ENCODE assay signal across 10 cellular contexts in the genomic region with DNA sequence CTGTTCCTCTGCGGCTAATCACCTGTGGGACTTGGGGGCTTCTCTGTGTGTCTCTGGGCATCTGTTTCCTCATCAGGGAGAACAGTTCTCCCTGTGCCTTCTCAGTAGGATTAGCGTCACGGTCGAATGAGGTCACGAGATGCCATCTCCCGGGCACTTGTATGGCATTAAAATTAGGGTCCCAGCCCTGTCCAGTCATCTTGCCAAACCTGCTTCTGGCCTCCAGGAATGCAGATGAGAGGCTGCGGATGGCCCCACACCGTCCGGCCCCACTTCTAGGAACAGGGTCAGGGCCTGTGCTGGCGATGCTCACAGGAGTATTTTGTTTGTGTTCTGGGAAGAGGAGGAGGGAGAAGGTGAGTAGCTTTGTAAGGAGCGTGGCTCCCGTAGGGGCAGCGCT. TPM values are rescaled to one million over a fixed set of nuclear protein-coding genes. Genes with fewer than 3 reads are reported as not detected.
DNase-seq lines count a peak whose midpoint lies in the region; ATAC-seq and TF ChIP-seq lines count a peak whose summit lies in the region.
"Had no signal": no experiment of that assay in that cellular context is flagged by ENCODE, and none has a peak within 500 bp of the region (broad histone marks: within the 10 kb centered on the region; RNA-seq: fewer than 3 reads in every experiment).

No MANE protein-coding gene starts in this region.

- H3K79me1 ChIP-seq in IMR-90 (ENCODE audit: low read depth in 1 of 2, low read length in 2 of 2): peaks cover 4 to 12% of the 10 kb centered on the region in 2 experiments; a peak in 2 of 4 replicates

- H3K56ac ChIP-seq in IMR-90 (ENCODE audit: extremely low read depth, insufficient read depth, low read length): no peak overlapping the region

- TF ChIP-seq RAD21 in IMR-90 (IDR thresholded peaks at IDR 0.05; ENCODE audit: low read length): no peak

- H3K27me3 ChIP-seq in ACC112 (ENCODE audit: insufficient read depth, low read length) (no peaks in the 10 kb centered on the region), IMR-90 (ENCODE audit: control insufficient read depth, insufficient read depth, low read length) (no peaks in the 10 kb centered on the region), BE2C (no peaks in the 10 kb centered on the region)

- peak overlapping the region; percentile 55; the same call in 1 of the 2 replicates for H4K91ac ChIP-seq in IMR-90 (ENCODE audit: insufficient read depth, low read depth, low read length)

- peak overlapping the region; percentile 74 for H3K27ac Mint-ChIP-seq in dendritic cell treated with granulocyte-macrophage colony-stimulating factor and Interleukin-4, amounts not matched to agents 40 ng/mL and 50 ng/mL, for 4 days
- peak overlapping the region in 7 of 10 donors; percentile 60 to 93 (median 92) for H3K27ac Mint-ChIP-seq in naive thymus-derived CD8-positive, alpha-beta T cell

- WGBS in IMR-90 (ENCODE audit: extremely low coverage in 2 of 2, insufficient read length in 1 of 2), 2 experiments: 98% methylated on average over 8 of the region's 13 CpGs; no CpG with 5 or more reads in 1 of the 2 experiments

- H2BK15ac ChIP-seq in IMR-90 (ENCODE audit: low read depth, low read length): peak overlapping the region; percentile 45; the same call in 2 of the 3 replicates

- peaks cover 19% of the 10 kb centered on the region for H3K4me1 ChIP-seq in ACC112 (ENCODE audit: control insufficient read depth, insufficient read depth, low read length, unreplicated experiment)
- H3K4me1 ChIP-seq in IMR-90 (ENCODE audit: control insufficient read depth, insufficient read depth, low read length): peaks cover 15% of the 10 kb centered on the region
- H3K4me1 ChIP-seq in BE2C: peaks cover 26% of the 10 kb centered on the region

- H3K27ac ChIP-seq in ACC112 (ENCODE audit: low read depth, low read length) (peak overlapping the region; percentile 94), IMR-90 (ENCODE audit: insufficient read depth, low read length) (peak overlapping the region; percentile 48)

- H2AFZ ChIP-seq in ACC112 (ENCODE audit: low read length, unreplicated experiment) (no peak overlapping the region), IMR-90 (replicated peaks; ENCODE audit: low read length, poor library complexity) (peak overlapping the region; percentile 89)

- H2AK5ac ChIP-seq in IMR-90 (ENCODE audit: low read depth, low read length): peak overlapping the region; percentile 31; the same call in 1 of the 2 replicates

- ATAC-seq in IMR-90 (ENCODE audit: low read depth): no peak
- no peak for ATAC-seq in naive thymus-derived CD8-positive, alpha-beta T cell

- 0 out of 2 replicates have a peak overlapping the region, but pooled peaks have one; percentile 31 for H3K23ac ChIP-seq in IMR-90 (ENCODE audit: low read depth, low read length)

- peaks cover 48% of the 10 kb centered on the region for H3K36me3 Mint-ChIP-seq in dendritic cell treated with granulocyte-macrophage colony-stimulating factor and Interleukin-4, amounts not matched to agents 40 ng/mL and 50 ng/mL, for 4 days (ENCODE audit: low read depth)
- peaks cover 0 to 19% (median 6%) of the 10 kb centered on the region in 3 donors for H3K36me3 Mint-ChIP-seq in naive thymus-derived CD8-positive, alpha-beta T cell

- peak overlapping the region; percentile 17 for H3K14ac ChIP-seq in IMR-90 (replicated peaks; ENCODE audit: low read depth, low read length)

- no peaks in the 10 kb centered on the region for H4K20me1 ChIP-seq in IMR-90 (ENCODE audit: insufficient read depth, low read length)

- H2BK5ac ChIP-seq in IMR-90 (ENCODE audit: low read depth, low read length, poor library complexity, severe bottlenecking): peak overlapping the region; percentile 82

- in situ Hi-C loops in IMR-90 (cut with MboI; ENCODE audit: low sequenced_read_pairs): no loop called here

- TF ChIP-seq POLR2A in IMR-90 (IDR thresholded peaks at IDR 0.05; ENCODE audit: low read depth, low read length): no peak

- H3K9ac ChIP-seq in IMR-90 (ENCODE audit: low read depth, low read length): peak overlapping the region; percentile 5; the same call in 1 of the 2 replicates

- no peaks in the 10 kb centered on the region for H3K9me3 Mint-ChIP-seq in dendritic cell treated with granulocyte-macrophage colony-stimulating factor and Interleukin-4, amounts not matched to agents 40 ng/mL and 50 ng/mL, for 4 days
- no peaks in the 10 kb centered on the region for H3K9me3 Mint-ChIP-seq in naive thymus-derived CD8-positive, alpha-beta T cell

- peak overlapping the region; percentile 5 to 64; a peak in 3 of 4 replicates for H4K8ac ChIP-seq in IMR-90 (ENCODE audit: low read depth in 2 of 2, low read length in 2 of 2)

- H3K4ac ChIP-seq in IMR-90 (ENCODE audit: low read depth, low read length): peak overlapping the region; percentile 68

- H3K4me3 Mint-ChIP-seq in dendritic cell treated with granulocyte-macrophage colony-stimulating factor and Interleukin-4, amounts not matched to agents 40 ng/mL and 50 ng/mL, for 4 days: peak overlapping the region; percentile 59
- H3K4me3 Mint-ChIP-seq in naive thymus-derived CD8-positive, alpha-beta T cell: peak overlapping the region; percentile 38 to 87 (median 81)

- H3K4me3 ChIP-seq in ACC112 (ENCODE audit: low read depth, low read length) (no peak overlapping the region; the same call in 1 of the 2 replicates), IMR-90 (ENCODE audit: insufficient read depth, low read depth, low read length) (no peak overlapping the region), BE2C (ENCODE audit: low read depth, low read length) (no peak overlapping the region)

- peak overlapping the region; percentile 51 for H4K5ac ChIP-seq in IMR-90 (ENCODE audit: low read depth, low read length)

- no peaks in the 10 kb centered on the region for H3K27me3 Mint-ChIP-seq in dendritic cell treated with granulocyte-macrophage colony-stimulating factor and Interleukin-4, amounts not matched to agents 40 ng/mL and 50 ng/mL, for 4 days
- no peaks in the 10 kb centered on the region for H3K27me3 Mint-ChIP-seq in naive thymus-derived CD8-positive, alpha-beta T cell

- H2BK20ac ChIP-seq in IMR-90 (ENCODE audit: low read depth, low read length): peak overlapping the region; percentile 21

- peak overlapping the region; percentile 61 for H3K18ac ChIP-seq in IMR-90 (ENCODE audit: low read depth, low read length)

- dilution Hi-C loops in IMR-90 (cut with HindIII; ENCODE audit: low sequenced_read_pairs, unreplicated experiment): no loop called here

- no TSS peak for BruUV-seq in IMR-90 (replicated peaks; lab: Mats Ljungman, UMichigan)

- H3K79me2 ChIP-seq in ACC112 (ENCODE audit: control insufficient read depth, insufficient read depth, low read length, unreplicated experiment): peaks cover 2% of the 10 kb centered on the region

- H3K4me1 Mint-ChIP-seq in dendritic cell treated with granulocyte-macrophage colony-stimulating factor and Interleukin-4, amounts not matched to agents 40 ng/mL and 50 ng/mL, for 4 days (ENCODE audit: low read depth): peaks cover 44% of the 10 kb centered on the region
- peaks cover 11 to 38% (median 29%) of the 10 kb centered on the region in 4 donors for H3K4me1 Mint-ChIP-seq in naive thymus-derived CD8-positive, alpha-beta T cell

- H3K9me3 ChIP-seq in IMR-90 (ENCODE audit: control insufficient read depth, insufficient read depth, low read length) (no peaks in the 10 kb centered on the region), BE2C (no peaks in the 10 kb centered on the region)

- CTCF ChIA-PET in IMR-90 (lab: Yijun Ruan, JAX): no interaction called here

- intact Hi-C loops in IMR-90 (cut with micrococcal nuclease): loop anchor here (1.0 to 5.0 kb wide), 3 partner anchors 44 to 153 kb away; no protein-coding TSS in a partner anchor
- intact Hi-C loops in dendritic cell treated with granulocyte-macrophage colony-stimulating factor and Interleukin-4, amounts not matched to agents 40 ng/mL and 50 ng/mL, for 4 days (cut with micrococcal nuclease): loop anchor here (5.0 kb wide), 1 partner anchor 158 kb away; no protein-coding TSS in a partner anchor

- H3K36me3 ChIP-seq in ACC112 (ENCODE audit: insufficient read depth, low read length) (no peaks in the 10 kb centered on the region), IMR-90 (ENCODE audit: control insufficient read depth, insufficient read depth, low read length) (no peaks in the 10 kb centered on the region), BE2C (peaks cover 32% of the 10 kb centered on the region)

- TF ChIP-seq CTCF in IMR-90 (conservative IDR thresholded peaks at IDR 0.05; ENCODE audit: low read depth, low read length): no peak
- TF ChIP-seq CTCF in BE2C (IDR thresholded peaks at IDR 0.05; ENCODE audit: low read depth, low read length): no peak

- peak overlapping the region; percentile 70 for H2BK120ac ChIP-seq in IMR-90 (ENCODE audit: low read depth, low read length)

- peaks cover 14% of the 10 kb centered on the region for H3K9me1 ChIP-seq in IMR-90 (ENCODE audit: insufficient read depth, low read length)

- POLR2A ChIA-PET in IMR-90 (lab: Charles Lee; ENCODE audit: unreplicated experiment): no interaction called here
- POLR2A ChIA-PET in naive thymus-derived CD8-positive, alpha-beta T cell (lab: Charles Lee): interaction anchor here (0.5 to 1.3 kb wide), 3 partner anchors 62 to 232 kb away, joined by 3 to 6 read pairs (median 3); no protein-coding TSS in a partner anchor

- no peak for DNase-seq in IMR-90
- DNase-seq in naive thymus-derived CD8-positive, alpha-beta T cell: no peak
- no peak for DNase-seq in BE2C
- no peak for DNase-seq in A172 (ENCODE audit: low spot score)
- no peak for DNase-seq in activated CD4-positive, alpha-beta T cell treated with anti-CD3 and anti-CD28 coated beads for 48 hours
- DNase-seq in HuH-7 (ENCODE audit: low spot score): no peak

- no peak overlapping the region for H3K4me2 ChIP-seq in IMR-90 (ENCODE audit: low read depth, low read length)

- H2AK9ac ChIP-seq in IMR-90 (replicated peaks; ENCODE audit: low read depth, low read length, poor library complexity): peak overlapping the region; percentile 22

TF ChIP-seq in IMR-90, 13 proteins besides CTCF, POLR2A, EP300 and RAD21 (continues in another document):
- TF ChIP-seq SMC3 (IDR thresholded peaks at IDR 0.05; ENCODE audit: low read depth, low read length): no peak
- TF ChIP-seq USF2 (IDR thresholded peaks at IDR 0.05; ENCODE audit: low read depth, low read length): no peak
- no peak for TF ChIP-seq CEBPB (IDR thresholded peaks at IDR 0.05; ENCODE audit: low read depth, low read length)
- no peak for TF ChIP-seq MAZ (IDR thresholded peaks at IDR 0.05; ENCODE audit: borderline replicate concordance, low read depth, low read length)

RNA-seq across cellular contexts. Expression of gene OR1D5, which starts 58.5 kb away (rescaled TPM):
- total RNA-seq in IMR-90 (2012; rRNA removed): not detected in 2 replicates
- not detected in 2 replicates for polyA plus RNA-seq in IMR-90 (2012; rRNA removed)
- polyA plus RNA-seq in IMR-90 (2012; cell fraction: cytosol; rRNA removed): not detected in 2 replicates
- not detected in 2 replicates for polyA plus RNA-seq in IMR-90 (2012; cell fraction: nucleus; rRNA removed; ENCODE audit: low replicate concordance)
- not detected for total RNA-seq in naive thymus-derived CD8-positive, alpha-beta T cell
- not detected for polyA plus RNA-seq in naive thymus-derived CD8-positive, alpha-beta T cell
- not detected for polyA plus RNA-seq in BE2C (2012; ENCODE audit: insufficient read depth, insufficient read length, low read depth)
- total RNA-seq in A172 (2014; rRNA removed; shearing (Covaris generic)): not detected in 2 replicates
- total RNA-seq: G401, lung microvascular endothelial cell had no signal
